Comparison of ENCODE assay signal across 15 cellular contexts in genomic region chr4:161522031-161522430, GRCh38.
A peak's percentile ranks its signal among the peaks of the same experiment; 100 is the strongest.
DNase-seq lines count a peak whose midpoint lies in the region; ATAC-seq, FAIRE-seq and TF ChIP-seq lines count a peak whose summit lies in the region.
"Had no signal": no experiment of that assay in that cellular context is flagged by ENCODE, and none has a peak within 500 bp of the region (broad histone marks: within the 10 kb centered on the region; RNA-seq: fewer than 3 reads in every experiment).

No MANE protein-coding gene starts in this region.

- DNase-seq in NCI-H2107 treated with DMSO at 0.1 percent for 48 hours (lab: John Stamatoyannopoulos, UW; ENCODE audit: unreplicated experiment) (peak; percentile 24), NCI-H2107 (lab: John Stamatoyannopoulos, UW) (no peak), NCI-H510A treated with DMSO at 0.1 percent for 48 hours (lab: John Stamatoyannopoulos, UW) (peak; percentile 53), H1 (ENCODE audit: low read depth in 1 of 2, low spot score in 2 of 2) (no peak), small intestine (peak; percentile 9), gastrocnemius medialis (no peak)
- DNase-seq: activated CD4-positive, alpha-beta T cell treated with anti-CD3 and anti-CD28 coated beads, Interleukin-2, amount 50 U/mL, for 48 hours; effector CD8-positive, alpha-beta T cell; NCI-H1694 had no signal

- no peaks in the 10 kb centered on the region for H3K9me3 ChIP-seq in H1 (ENCODE audit: insufficient read depth in 2 of 2, low read depth in 1 of 2, low read length in 1 of 2)
- no peaks in the 10 kb centered on the region for H3K9me3 ChIP-seq in small intestine (ENCODE audit: control insufficient read depth, low read depth)
- H3K9me3 ChIP-seq in gastrocnemius medialis: no peaks in the 10 kb centered on the region
- H3K9me3 ChIP-seq: ascending aorta had no signal

- no peak overlapping the region for H2BK5ac ChIP-seq in H1 (ENCODE audit: low read depth, low read length)

- H2BK15ac ChIP-seq in H1 (ENCODE audit: low read length): no peak overlapping the region

- H3K14ac ChIP-seq in H1 (ENCODE audit: insufficient read length): no peak overlapping the region

- no peak overlapping the region for H3K56ac ChIP-seq in H1 (replicated peaks; ENCODE audit: insufficient read length, low read depth, low read length)

- H3K79me1 ChIP-seq in H1 (ENCODE audit: low read depth, low read length): no peaks in the 10 kb centered on the region

- H2AK5ac ChIP-seq in H1 (ENCODE audit: low read depth, low read length): no peak overlapping the region

- no peak overlapping the region for H4K8ac ChIP-seq in H1 (ENCODE audit: extremely low read depth, insufficient read depth, low read length)

- no peak overlapping the region for H3K27ac ChIP-seq in H1 (ENCODE audit: low read depth, low read length)
- no peak overlapping the region for H3K27ac ChIP-seq in small intestine (ENCODE audit: low read depth in 1 of 2, low read length in 1 of 2)
- no peak overlapping the region for H3K27ac ChIP-seq in gastrocnemius medialis
- H3K27ac ChIP-seq: ascending aorta, skin epidermis had no signal

- peaks cover 0 to 7% (median 0%) of the 10 kb centered on the region in 4 experiments; a peak in 1 of 7 replicates for H3K4me1 ChIP-seq in H1 (replicated peaks in 1 of 4; ENCODE audit: control insufficient read depth in 3 of 4, insufficient read depth in 4 of 4, low read length in 3 of 4)
- no peaks in the 10 kb centered on the region for H3K4me1 ChIP-seq in small intestine (ENCODE audit: control insufficient read depth in 2 of 2, insufficient read depth in 1 of 2, low read depth in 1 of 2, low read length in 1 of 2)
- no peaks in the 10 kb centered on the region for H3K4me1 ChIP-seq in gastrocnemius medialis
- H3K4me1 ChIP-seq: ascending aorta had no signal

- no peak overlapping the region for H3K18ac ChIP-seq in H1 (ENCODE audit: extremely low read depth, low read length)

- H2AFZ ChIP-seq in H1 (ENCODE audit: low read length): peak overlapping the region; percentile 82; the same call in 1 of the 2 replicates

- H2BK120ac ChIP-seq in H1 (replicated peaks; ENCODE audit: low read depth, low read length): no peak overlapping the region

- no peaks in the 10 kb centered on the region for H3K79me2 ChIP-seq in H1 (ENCODE audit: control insufficient read depth in 1 of 2, insufficient read depth in 2 of 2, low read length in 2 of 2)

- H3K9ac ChIP-seq in H1 (replicated peaks in 1 of 4; ENCODE audit: extremely low read depth in 1 of 4, low read depth in 3 of 4, low read length in 3 of 4): no peak overlapping the region

- no peak overlapping the region for H3K4me2 ChIP-seq in H1 (ENCODE audit: insufficient read depth in 1 of 2, low read depth in 2 of 2, low read length in 2 of 2)

- TF ChIP-seq RAD21 in H1 (IDR thresholded peaks at IDR 0.05 in 1 of 2, conservative IDR thresholded peaks at IDR 0.05 in 1 of 2; ENCODE audit: low read depth in 2 of 2, low read length in 2 of 2): no peak

- H3K4me3 ChIP-seq in H1 (ENCODE audit: extremely low read depth in 1 of 4, insufficient read depth in 2 of 4, low read depth in 3 of 4, low read length in 4 of 4) (no peak overlapping the region), small intestine (ENCODE audit: low read depth in 1 of 2, low read length in 2 of 2) (no peak overlapping the region), gastrocnemius medialis (no peak overlapping the region)
- H3K4me3 ChIP-seq: ascending aorta, skin epidermis had no signal

- no peaks in the 10 kb centered on the region for H4K20me1 ChIP-seq in H1 (replicated peaks in 1 of 2; ENCODE audit: control insufficient read depth in 1 of 2, insufficient read depth in 2 of 2, low read length in 2 of 2)

- no peak for TF ChIP-seq EP300 in H1 (IDR thresholded peaks at IDR 0.05; ENCODE audit: borderline replicate concordance in 1 of 2, low read depth in 2 of 2, low read length in 2 of 2)

- TF ChIP-seq CTCF in H1 (IDR thresholded peaks at IDR 0.05; ENCODE audit: control extremely low read depth in 1 of 3, insufficient read depth in 1 of 3, low read depth in 1 of 3, low read length in 3 of 3) (no peak), gastrocnemius medialis (IDR thresholded peaks at IDR 0.05 in 4 of 5, conservative IDR thresholded peaks at IDR 0.05 in 1 of 5) (no peak)

- no peak overlapping the region for H3K23ac ChIP-seq in H1 (ENCODE audit: insufficient read length)

- H3K27me3 ChIP-seq in H1 (replicated peaks in 1 of 4; ENCODE audit: control insufficient read depth in 3 of 4, extremely low read depth in 1 of 4, insufficient read depth in 3 of 4, low read length in 3 of 4) (no peaks in the 10 kb centered on the region), small intestine (ENCODE audit: control insufficient read depth in 2 of 2, insufficient read depth in 2 of 2, low read length in 2 of 2) (no peaks in the 10 kb centered on the region), gastrocnemius medialis (no peaks in the 10 kb centered on the region)
- H3K27me3 ChIP-seq: ascending aorta had no signal

- H4K91ac ChIP-seq in H1 (replicated peaks; ENCODE audit: insufficient read length, low read length): no peak overlapping the region

- no peak overlapping the region for H4K5ac ChIP-seq in H1 (ENCODE audit: insufficient read length, low read depth, low read length)

- POLR2A ChIA-PET in H1 (lab: Charles Lee; ENCODE audit: partially characterized antibody): no interaction called here

- H2BK20ac ChIP-seq in H1 (ENCODE audit: low read length): no peak overlapping the region

- no peak for TF ChIP-seq POLR2A in H1 (IDR thresholded peaks at IDR 0.05; ENCODE audit: control extremely low read depth in 1 of 2, low read depth in 2 of 2, low read length in 2 of 2)
- TF ChIP-seq POLR2A in gastrocnemius medialis (IDR thresholded peaks at IDR 0.05): no peak

- H3K36me3 ChIP-seq in H1 (ENCODE audit: control insufficient read depth in 2 of 4, insufficient read depth in 4 of 4, low read length in 3 of 4): no peaks in the 10 kb centered on the region
- no peaks in the 10 kb centered on the region for H3K36me3 ChIP-seq in small intestine (ENCODE audit: control insufficient read depth in 2 of 2, insufficient read depth in 2 of 2, low read length in 2 of 2)
- no peaks in the 10 kb centered on the region for H3K36me3 ChIP-seq in gastrocnemius medialis
- H3K36me3 ChIP-seq: ascending aorta had no signal

- no peak overlapping the region for H2BK12ac ChIP-seq in H1 (ENCODE audit: low read depth, low read length)

- in situ Hi-C loops in gastrocnemius medialis (cut with MboI; ENCODE audit: low sequenced_read_pairs in 4 of 4): no loop called here

- no peak for FAIRE-seq in H1 (lab: Jason Lieb, UNC)
- no peak for FAIRE-seq in small intestine (lab: Jason Lieb, UNC)
- FAIRE-seq: D721Med had no signal

- CTCF ChIA-PET in H1 (lab: Charles Lee; ENCODE audit: partially characterized antibody): no interaction called here

- no peaks in the 10 kb centered on the region for H3K23me2 ChIP-seq in H1 (ENCODE audit: low read depth, low read length)

- 83% methylated on average over 3 of the region's 3 CpGs; no CpG with 5 or more reads in 1 of the 2 experiments for WGBS in H1 (ENCODE audit: extremely low coverage in 1 of 2, insufficient coverage in 1 of 2, insufficient read length in 1 of 2, insufficient replicate concordance in 2 of 2, low coverage in 1 of 2, low lambda C conversion rate in 2 of 2, missing lambda C conversion rate in 1 of 2), 2 experiments
- 27 to 38% (median 36%) methylated on average over 3 of the region's 3 CpGs for WGBS in small intestine, 3 donors

- no peak overlapping the region for H3K4ac ChIP-seq in H1 (replicated peaks; ENCODE audit: insufficient read length, low read depth, low read length)

- ATAC-seq in GM19023 (IDR thresholded peaks at IDR 0.05; ENCODE audit: unreplicated experiment): no peak
- no peak for ATAC-seq in GM21447 (IDR thresholded peaks at IDR 0.05; ENCODE audit: unreplicated experiment)
- no peak for ATAC-seq in gastrocnemius medialis
- ATAC-seq: activated T-helper 17 cell treated with anti-CD3 and anti-CD28 coated beads, Interleukin-2, amount 50 U/mL, for 72 hours had no signal

- intact Hi-C loops in gastrocnemius medialis (cut with DNase I; ENCODE audit: low total_unique reads): no loop called here

TF ChIP-seq in H1, 55 proteins besides CTCF, POLR2A, EP300 and RAD21:
- no peak for TF ChIP-seq GTF2F1 (IDR thresholded peaks at IDR 0.05; ENCODE audit: borderline replicate concordance, low read depth, low read length)
- TF ChIP-seq POLR2AphosphoS5 (IDR thresholded peaks at IDR 0.05; ENCODE audit: low read depth, low read length): no peak
- no peak for TF ChIP-seq SUZ12 (IDR thresholded peaks at IDR 0.05; ENCODE audit: low read length)
- no peak for TF ChIP-seq SIX5 (IDR thresholded peaks at IDR 0.05; ENCODE audit: low read depth, low read length)
- no peak for TF ChIP-seq NRF1 (IDR thresholded peaks at IDR 0.05; ENCODE audit: low read depth, low read length)
- TF ChIP-seq HDAC6 (IDR thresholded peaks at IDR 0.05; ENCODE audit: low read depth, low read length): no peak
- no peak for TF ChIP-seq RNF2 (IDR thresholded peaks at IDR 0.05; ENCODE audit: borderline replicate concordance, low read depth, low read length, missing control alignments, poor library complexity, severe bottlenecking)
- no peak for TF ChIP-seq USF2 (IDR thresholded peaks at IDR 0.05; ENCODE audit: low read length)
- no peak for TF ChIP-seq BACH1 (IDR thresholded peaks at IDR 0.05; ENCODE audit: low read length)
- no peak for TF ChIP-seq TAF7 (optimal IDR thresholded peaks at IDR 0.05; ENCODE audit: borderline replicate concordance, low read depth, low read length)
- no peak for TF ChIP-seq RFX5 (IDR thresholded peaks at IDR 0.05; ENCODE audit: borderline replicate concordance, low read depth, low read length)
- TF ChIP-seq HDAC2 (IDR thresholded peaks at IDR 0.05; ENCODE audit: borderline replicate concordance in 1 of 2, low read depth in 2 of 2, low read length in 2 of 2): no peak
- no peak for TF ChIP-seq CTBP2 (IDR thresholded peaks at IDR 0.05; ENCODE audit: borderline replicate concordance, insufficient read depth, insufficient read length, low read length)
TF ChIP-seq in H1: peak in this region for 0.

Comparison
In these comparisons a context has a peak if more than half of its experiments do, and no peak if none do; other contexts are left out.
1. DNase-seq: peak in NCI-H2107 treated with DMSO at 0.1 percent for 48 hours (single experiment), NCI-H510A treated with DMSO at 0.1 percent for 48 hours (single experiment) and small intestine (single experiment); none in NCI-H2107 (single experiment), H1 (0 of 2) and gastrocnemius medialis (0 of 2).